Comparison of ENCODE assay signal across 16 cellular contexts in the genomic region with DNA sequence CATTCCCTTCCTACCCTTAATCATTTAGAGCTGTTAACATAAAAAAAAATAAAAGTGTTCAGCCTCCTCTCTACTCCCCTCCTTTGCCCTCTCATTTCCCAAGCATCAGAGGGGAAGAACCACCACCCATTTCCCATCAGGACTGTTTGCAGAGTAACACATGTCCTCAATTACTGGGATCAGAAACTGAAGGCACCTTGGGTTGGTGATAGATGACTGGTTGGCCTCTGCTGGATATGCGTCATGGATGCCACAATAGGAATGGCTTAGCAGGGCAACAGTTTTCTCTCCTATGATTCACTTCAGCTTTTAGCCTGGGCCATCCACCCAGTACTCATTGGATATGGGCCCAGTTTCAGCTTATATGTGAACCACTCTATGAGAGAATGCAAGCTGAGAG. TPM values are rescaled to one million over a fixed set of nuclear protein-coding genes. Genes with fewer than 3 reads are reported as not detected.
DNase-seq lines count a peak whose midpoint lies in the region; ATAC-seq and TF ChIP-seq lines count a peak whose summit lies in the region.
"Had no signal": no experiment of that assay in that cellular context is flagged by ENCODE, and none has a peak within 500 bp of the region (broad histone marks: within the 10 kb centered on the region; RNA-seq: fewer than 3 reads in every experiment).

No MANE protein-coding gene starts in this region.

- TF ChIP-seq CTCF in HFFc6 (IDR thresholded peaks at IDR 0.05): no peak
- no peak for TF ChIP-seq CTCF in astrocyte of the spinal cord (IDR thresholded peaks at IDR 0.05; ENCODE audit: low read depth, low read length)

- H3K79me2 ChIP-seq in ACC112 (ENCODE audit: control insufficient read depth, insufficient read depth, low read length, unreplicated experiment): no peaks in the 10 kb centered on the region

- H3K27ac ChIP-seq in ACC112 (ENCODE audit: low read depth, low read length): peak overlapping the region; percentile 93
- H3K27ac ChIP-seq: A549, upper lobe of right lung had no signal

- POLR2A ChIA-PET in T-cell (lab: Charles Lee): no interaction called here

- peaks cover 81% of the 10 kb centered on the region for H3K4me1 Mint-ChIP-seq in HFFc6 (ENCODE audit: low read depth)
- no peaks in the 10 kb centered on the region for H3K4me1 Mint-ChIP-seq in T-cell
- H3K4me1 Mint-ChIP-seq: activated CD4-positive, alpha-beta T cell treated with anti-CD3 and anti-CD28 coated beads, Interleukin-2, amount 10 ng/mL, durations not matched to agents 24 days and 14 days had no signal

- CTCF ChIA-PET in T-cell (lab: Charles Lee): no interaction called here

- peak overlapping the region; percentile 17 for H2AFZ ChIP-seq in ACC112 (ENCODE audit: low read length, unreplicated experiment)

- H3K4me3 Mint-ChIP-seq in HFFc6: peak overlapping the region; percentile 80
- no peak overlapping the region for H3K4me3 Mint-ChIP-seq in T-cell
- H3K4me3 Mint-ChIP-seq: activated CD4-positive, alpha-beta T cell treated with anti-CD3 and anti-CD28 coated beads, Interleukin-2, amount 10 ng/mL, durations not matched to agents 24 days and 14 days had no signal

- DNase-seq in HFFc6 (peak; percentile 97), astrocyte of the spinal cord (ENCODE audit: low read depth, low spot score) (peak; percentile 97), hepatic stellate cell (ENCODE audit: low spot score) (peak; percentile 64), GF-D8 (lab: John Stamatoyannopoulos, UW) (no peak), T-cell (no peak)
- DNase-seq in activated CD8-positive, alpha-beta memory T cell treated with anti-CD3 and anti-CD28 coated beads for 24 hours: no peak
- DNase-seq in stimulated activated naive CD4-positive, alpha-beta T cell (lab: John Stamatoyannopoulos, UW): no peak
- DNase-seq: activated CD4-positive, alpha-beta T cell treated with anti-CD3 and anti-CD28 coated beads, Interleukin-2, amount 10 ng/mL, durations not matched to agents 24 days and 14 days; activated effector memory CD4-positive, alpha-beta T cell treated with Interleukin-2 at 50 U/mL for 16 hours; cerebellar nuclear complex; DMS153; left colon; upper lobe of right lung had no signal

- no peaks in the 10 kb centered on the region for H3K27me3 ChIP-seq in ACC112 (ENCODE audit: insufficient read depth, low read length)
- H3K27me3 ChIP-seq: upper lobe of right lung had no signal

- H3K9me3 Mint-ChIP-seq in HFFc6 (no peaks in the 10 kb centered on the region; the same call in 1 of the 2 replicates), T-cell (no peaks in the 10 kb centered on the region)
- H3K9me3 Mint-ChIP-seq: activated CD4-positive, alpha-beta T cell treated with anti-CD3 and anti-CD28 coated beads, Interleukin-2, amount 10 ng/mL, durations not matched to agents 24 days and 14 days had no signal

- in situ Hi-C loops in astrocyte of the spinal cord (cut with HindIII; ENCODE audit: low sequenced_read_pairs): no loop called here

- H3K27me3 Mint-ChIP-seq in HFFc6 (ENCODE audit: insufficient read depth) (peaks cover 15% of the 10 kb centered on the region), T-cell (peaks cover 6 to 10% of the 10 kb centered on the region in 2 donors)

- H3K4me3 ChIP-seq in ACC112 (ENCODE audit: low read depth, low read length) (no peak overlapping the region), astrocyte of the spinal cord (ENCODE audit: low read depth, low read length) (no peak overlapping the region)
- H3K4me3 ChIP-seq: A549, upper lobe of right lung had no signal

- peaks cover 24% of the 10 kb centered on the region for H3K36me3 Mint-ChIP-seq in HFFc6 (ENCODE audit: low read depth)
- no peaks in the 10 kb centered on the region for H3K36me3 Mint-ChIP-seq in T-cell

- H3K36me3 ChIP-seq in ACC112 (ENCODE audit: insufficient read depth, low read length): no peaks in the 10 kb centered on the region
- H3K36me3 ChIP-seq: upper lobe of right lung had no signal

- peak overlapping the region; percentile 98 for H3K27ac Mint-ChIP-seq in HFFc6
- H3K27ac Mint-ChIP-seq in T-cell: no peak overlapping the region
- H3K27ac Mint-ChIP-seq: activated CD4-positive, alpha-beta T cell treated with anti-CD3 and anti-CD28 coated beads, Interleukin-2, amount 10 ng/mL, durations not matched to agents 24 days and 14 days had no signal

- H3K4me1 ChIP-seq in ACC112 (ENCODE audit: control insufficient read depth, insufficient read depth, low read length, unreplicated experiment): peaks cover 44% of the 10 kb centered on the region
- H3K4me1 ChIP-seq: upper lobe of right lung had no signal

- no peak for ATAC-seq in T-cell (replicated peaks in 1 of 4)
- ATAC-seq: A549, HCT116, left colon, upper lobe of right lung had no signal

RNA-seq across cellular contexts. Expression of a gene that starts 54.2 kb away (rescaled TPM):
- total RNA-seq in HFFc6 (2021; fragmentation: NEBNext Ultra II Directional; extraction: Animal tissue kit (Norgen Biotek cat#: 25700)): 100 to 1,000 TPM in 5 of 6 experiments, 10 to 100 TPM in 1; 86.0 to 130 (median 114) TPM
- 100 to 1,000 TPM in 3 of 5 donors, 10 to 100 TPM in 2; 70.8 to 117 (median 112) TPM for total RNA-seq in T-cell

Comparison
In these comparisons a context has a peak if more than half of its experiments do, and no peak if none do; other contexts are left out.
1. DNase-seq: peak in HFFc6 (single experiment), astrocyte of the spinal cord (single experiment) and hepatic stellate cell (single experiment); none in activated CD8-positive, alpha-beta memory T cell treated with anti-CD3 and anti-CD28 coated beads for 24 hours (single experiment), stimulated activated naive CD4-positive, alpha-beta T cell (0 of 6), GF-D8 (single experiment) and T-cell (0 of 34).